20 cellular contexts compared by ENCODE assay signal in genomic region chr20:50615407-50615806, GRCh38.
DNase-seq lines count a peak whose midpoint lies in the region; ATAC-seq and TF ChIP-seq lines count a peak whose summit lies in the region.
"Had no signal": no experiment of that assay in that cellular context is flagged by ENCODE, and none has a peak within 500 bp of the region (broad histone marks: within the 10 kb centered on the region; RNA-seq: fewer than 3 reads in every experiment).

No MANE protein-coding gene starts in this region.

- TF ChIP-seq CTCF in Caco-2 (IDR thresholded peaks at IDR 0.05; ENCODE audit: insufficient read depth in 1 of 2, low read depth in 1 of 2, low read length in 1 of 2, severe bottlenecking in 1 of 2, unreplicated experiment in 1 of 2) (no peak), neural progenitor cell (IDR thresholded peaks at IDR 0.05) (no peak), parathyroid adenoma (IDR thresholded peaks at IDR 0.05) (no peak)

- H3K9me3 ChIP-seq in Caco-2, result no peaks in the 10 kb centered on the region
- no peaks in the 10 kb centered on the region for H3K9me3 ChIP-seq in neural progenitor cell (ENCODE audit: low read depth)
- H3K9me3 ChIP-seq in parathyroid adenoma (ENCODE audit: control insufficient read depth, low read length), result no peaks in the 10 kb centered on the region
- H3K9me3 ChIP-seq: A549 had no signal

- H3K79me2 ChIP-seq in neural progenitor cell (ENCODE audit: low read depth) (no peaks in the 10 kb centered on the region), parathyroid adenoma (no peaks in the 10 kb centered on the region)

- H3K36me3 Mint-ChIP-seq in Caco-2 (ENCODE audit: insufficient read depth, unreplicated experiment) (no peaks in the 10 kb centered on the region), neural progenitor cell (no peaks in the 10 kb centered on the region)
- H3K36me3 Mint-ChIP-seq: CD8-positive, alpha-beta T cell had no signal

- no peak overlapping the region for H3K4me3 ChIP-seq in Caco-2 (ENCODE audit: low read depth, low read length)
- H3K4me3 ChIP-seq in neural progenitor cell, result no peak overlapping the region
- H3K4me3 ChIP-seq in parathyroid adenoma (ENCODE audit: low read depth, low read length), result no peak overlapping the region
- H3K4me3 ChIP-seq: A549; BLaER1 treated with 17β-estradiol and CSF1 and Interleukin-3, amounts not matched to agents 10 nM and 100 nM; GM12878 had no signal

- no peaks in the 10 kb centered on the region for H3K27me3 ChIP-seq in Caco-2 (replicated peaks; ENCODE audit: control insufficient read depth, insufficient read depth, low read length)
- no peaks in the 10 kb centered on the region for H3K27me3 ChIP-seq in neural progenitor cell
- H3K27me3 ChIP-seq in parathyroid adenoma (ENCODE audit: control insufficient read depth, insufficient read depth, low read length), result no peaks in the 10 kb centered on the region
- H3K27me3 ChIP-seq: BLaER1 treated with 17β-estradiol and CSF1 and Interleukin-3, amounts not matched to agents 10 nM and 100 nM had no signal

- POLR2A ChIA-PET in Caco-2 (lab: Charles Lee), result no interaction called here

- H3K27me3 Mint-ChIP-seq in Caco-2 (ENCODE audit: insufficient read depth, unreplicated experiment) (no peaks in the 10 kb centered on the region), neural progenitor cell (ENCODE audit: insufficient read depth, low read depth) (peaks cover 2% of the 10 kb centered on the region)
- H3K27me3 Mint-ChIP-seq: B cell; CD4-positive, alpha-beta T cell had no signal

- H3K4me1 ChIP-seq in Caco-2 (no peaks in the 10 kb centered on the region), neural progenitor cell (peaks cover 4% of the 10 kb centered on the region), parathyroid adenoma (no peaks in the 10 kb centered on the region)

- no peak for DNase-seq in Caco-2
- DNase-seq in neural progenitor cell (ENCODE audit: low spot score), result no peak
- no peak for DNase-seq in NCI-H1417 (lab: John Stamatoyannopoulos, UW)
- DNase-seq: AML-193; CD4-positive, alpha-beta T cell; CD8-positive, alpha-beta T cell; DMS 273 treated with DMSO at 0.1 percent for 48 hours; DMS153; DMS79; DND-41; EL; GDM1 had no signal

- no peaks in the 10 kb centered on the region for H3K4me1 Mint-ChIP-seq in Caco-2 (ENCODE audit: low read depth, unreplicated experiment)
- peaks cover 8% of the 10 kb centered on the region for H3K4me1 Mint-ChIP-seq in neural progenitor cell
- H3K4me1 Mint-ChIP-seq: B cell had no signal

- H3K4me2 ChIP-seq in neural progenitor cell (no peak overlapping the region), parathyroid adenoma (ENCODE audit: low read length) (no peak overlapping the region)
- H3K4me2 ChIP-seq: A549; BLaER1 treated with 17β-estradiol and CSF1 and Interleukin-3, amounts not matched to agents 10 nM and 100 nM had no signal

- no peak for ATAC-seq in HG02973 (IDR thresholded peaks at IDR 0.05; ENCODE audit: unreplicated experiment)
- ATAC-seq: A549; CD8-positive, alpha-beta T cell; GM12878 had no signal

- H3K9ac ChIP-seq in neural progenitor cell, result no peak overlapping the region
- no peak overlapping the region for H3K9ac ChIP-seq in parathyroid adenoma
- H3K9ac ChIP-seq: BLaER1 treated with 17β-estradiol and CSF1 and Interleukin-3, amounts not matched to agents 10 nM and 100 nM had no signal

- no TSS peak for BruUV-seq in Caco-2 (replicated peaks; lab: Mats Ljungman, UMichigan)

- CTCF ChIA-PET in Caco-2 (lab: Charles Lee), result interaction anchor here (0.6 kb wide), 1 partner anchor 19 kb away, joined by 7 read pairs; no protein-coding TSS in a partner anchor

- H3K27ac Mint-ChIP-seq in Caco-2 (ENCODE audit: unreplicated experiment) (peak overlapping the region; percentile 1), neural progenitor cell (peak overlapping the region; percentile 6)
- H3K27ac Mint-ChIP-seq: B cell; CD4-positive, alpha-beta T cell; CD8-positive, alpha-beta T cell had no signal

- H2AFZ ChIP-seq in neural progenitor cell (replicated peaks) (no peak overlapping the region), parathyroid adenoma (no peak overlapping the region)

- no peaks in the 10 kb centered on the region for H3K9me3 Mint-ChIP-seq in Caco-2 (ENCODE audit: unreplicated experiment)
- peaks cover 2% of the 10 kb centered on the region for H3K9me3 Mint-ChIP-seq in neural progenitor cell
- H3K9me3 Mint-ChIP-seq: CD4-positive, alpha-beta T cell; CD8-positive, alpha-beta T cell had no signal

- H4K20me1 ChIP-seq in neural progenitor cell (ENCODE audit: low read depth), result no peaks in the 10 kb centered on the region
- H4K20me1 ChIP-seq: BLaER1 treated with 17β-estradiol and CSF1 and Interleukin-3, amounts not matched to agents 10 nM and 100 nM had no signal

- peaks cover 11% of the 10 kb centered on the region for H3F3A ChIP-seq in neural progenitor cell (ENCODE audit: low read depth)

- H3K4me3 Mint-ChIP-seq in Caco-2 (ENCODE audit: unreplicated experiment) (no peak overlapping the region), neural progenitor cell (no peak overlapping the region)
- H3K4me3 Mint-ChIP-seq: B cell; CD4-positive, alpha-beta T cell; CD8-positive, alpha-beta T cell had no signal

- H3K36me3 ChIP-seq in Caco-2 (ENCODE audit: control insufficient read depth, insufficient read depth, low read length), result no peaks in the 10 kb centered on the region
- no peaks in the 10 kb centered on the region for H3K36me3 ChIP-seq in neural progenitor cell
- H3K36me3 ChIP-seq in parathyroid adenoma (ENCODE audit: control insufficient read depth, insufficient read depth, low read length), result no peaks in the 10 kb centered on the region
- H3K36me3 ChIP-seq: BLaER1 treated with 17β-estradiol and CSF1 and Interleukin-3, amounts not matched to agents 10 nM and 100 nM had no signal

- intact Hi-C loops in Caco-2 (cut with micrococcal nuclease; ENCODE audit: unreplicated experiment), result no loop called here

- H3K27ac ChIP-seq in neural progenitor cell (no peak overlapping the region), parathyroid adenoma (peak overlapping the region; percentile 6)
- H3K27ac ChIP-seq: 22Rv1; BLaER1 treated with 17β-estradiol and CSF1 and Interleukin-3, amounts not matched to agents 10 nM and 100 nM; C4-2B had no signal
